8 cellular contexts compared by ENCODE assay signal in the genomic region with DNA sequence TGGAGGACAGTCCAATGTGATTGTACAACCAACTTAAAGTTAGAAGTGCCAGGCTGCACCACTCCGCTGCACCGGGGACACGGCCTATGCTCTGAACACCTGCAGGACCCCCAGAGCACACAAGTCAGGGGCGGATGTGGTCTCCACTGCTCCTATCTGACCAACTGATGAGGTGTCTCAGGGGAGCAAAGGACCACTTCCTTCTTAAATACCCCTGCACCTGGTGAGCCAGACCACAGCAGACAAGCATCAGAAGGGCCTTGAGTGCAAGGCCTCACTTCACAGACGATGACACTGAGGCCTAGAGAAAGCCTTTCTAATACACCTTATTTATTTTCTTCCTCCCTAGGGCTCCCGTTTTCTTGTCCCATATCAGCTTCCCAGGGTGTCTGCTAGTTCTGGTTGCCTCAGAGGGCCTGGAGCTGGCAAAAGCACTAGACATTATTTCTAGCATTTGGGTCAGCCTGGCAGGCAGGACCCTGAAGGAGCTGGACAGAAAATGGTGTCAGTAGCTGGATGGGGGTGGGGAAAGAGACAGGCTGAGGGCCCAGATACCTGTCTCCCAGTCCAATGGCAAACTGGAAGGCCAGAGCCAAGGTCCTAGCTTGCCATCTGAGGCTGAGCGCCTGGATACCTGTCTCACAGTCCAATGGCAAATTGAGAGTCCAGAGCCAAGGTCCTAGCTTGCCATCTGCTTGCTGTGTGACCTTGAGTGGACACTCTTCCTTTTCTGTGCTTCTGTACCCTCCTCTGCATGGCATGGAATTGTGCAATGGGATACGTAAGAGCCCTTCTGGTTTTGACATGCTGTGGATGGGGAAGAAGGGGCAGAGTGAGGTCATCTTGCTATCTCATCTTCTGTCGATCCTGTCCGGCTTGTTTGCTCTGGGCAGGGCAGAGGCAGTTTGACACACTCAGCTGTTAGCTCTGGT. TPM values are rescaled to one million over a fixed set of nuclear protein-coding genes. Genes with fewer than 3 reads are reported as not detected.
DNase-seq lines count a peak whose midpoint lies in the region; ATAC-seq lines count a peak whose summit lies in the region.

No MANE protein-coding gene starts in this region.

- H3K4me3 ChIP-seq in effector memory CD4-positive, alpha-beta T cell (ENCODE audit: insufficient read depth, low read depth, low read length, poor library complexity, severe bottlenecking), result peak overlapping the region; percentile 5
- no peak overlapping the region for H3K4me3 ChIP-seq in skin epidermis

- H3K36me3 ChIP-seq in effector memory CD4-positive, alpha-beta T cell (ENCODE audit: control insufficient read depth, insufficient read depth, low read length), result peaks cover 6% of the 10 kb centered on the region

- ATAC-seq in GM18858 (IDR thresholded peaks at IDR 0.05; ENCODE audit: unreplicated experiment), result peak; percentile 35
- ATAC-seq in HG02588 (IDR thresholded peaks at IDR 0.05; ENCODE audit: unreplicated experiment), result peak; percentile 50

- no peaks in the 10 kb centered on the region for H3K9me3 ChIP-seq in effector memory CD4-positive, alpha-beta T cell (ENCODE audit: control insufficient read depth, low read length)

- peak overlapping the region; percentile 97 for H3K27ac ChIP-seq in effector memory CD4-positive, alpha-beta T cell (ENCODE audit: insufficient read depth, low read length, poor library complexity, severe bottlenecking)
- peak overlapping the region in 20 of 21 experiments; percentile 45 to 93 (median 82) for H3K27ac ChIP-seq in skin epidermis

- peak; percentile 91 for DNase-seq in NOMO-1 treated with DMSO at 0.1 percent for 48 hours (lab: John Stamatoyannopoulos, UW; ENCODE audit: unreplicated experiment)
- peak in 1 of 3 donors; percentile 12 for DNase-seq in effector memory CD4-positive, alpha-beta T cell
- no peak for DNase-seq in stimulated activated CD4-positive, alpha-beta T cell treated with anti-CD3 and anti-CD28 coated beads, Interleukin-4, amount 100 ng/mL, for 4 hours
- DNase-seq in dedifferentiated amniotic fluid mesenchymal stem cell (ENCODE audit: extremely low spot score), result no peak
- no peak for DNase-seq in mucosa of gallbladder (ENCODE audit: low spot score)

- H3K27me3 ChIP-seq in effector memory CD4-positive, alpha-beta T cell (replicated peaks; ENCODE audit: control insufficient read depth, insufficient read depth, low read length, poor library complexity, severe bottlenecking), result no peaks in the 10 kb centered on the region

- H3K4me1 ChIP-seq in effector memory CD4-positive, alpha-beta T cell (ENCODE audit: control insufficient read depth, insufficient read depth, low read length, poor library complexity, severe bottlenecking), result peaks cover 75% of the 10 kb centered on the region

RNA-seq across cellular contexts. Expression of a gene that starts 9.0 kb away (rescaled TPM):
- total RNA-seq in mucosa of gallbladder, result 36.0 TPM

RNA-seq across cellular contexts. Expression of a gene that starts 38.1 kb away (rescaled TPM):
- total RNA-seq in mucosa of gallbladder, result 38.1 TPM

RNA-seq across cellular contexts. Expression of a gene that starts 57.3 kb away (rescaled TPM):
- total RNA-seq in mucosa of gallbladder, result 153 TPM
